Comparison of ENCODE assay signal across 23 cellular contexts in the genomic region with DNA sequence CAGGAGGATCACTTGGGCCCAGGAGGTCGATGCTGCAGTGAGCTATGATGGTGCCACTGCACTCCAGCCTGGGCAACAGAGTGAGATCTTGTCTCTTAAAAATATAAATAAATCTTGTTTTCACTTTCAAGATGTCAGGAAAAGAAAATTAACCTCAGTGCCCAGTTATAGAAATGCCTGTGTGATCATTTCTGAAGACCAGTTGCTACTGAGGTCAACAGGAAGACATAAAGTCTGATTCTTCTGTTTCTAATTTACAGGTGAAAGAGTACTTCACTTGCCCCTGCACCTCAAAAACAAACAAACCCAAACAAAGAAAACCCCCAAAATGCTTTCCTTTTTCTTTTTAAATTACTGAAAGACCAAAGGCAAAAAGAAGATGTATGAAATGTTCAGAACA.
"Had no signal": no experiment of that assay in that cellular context is flagged by ENCODE, and none has a peak within 500 bp of the region (broad histone marks: within the 10 kb centered on the region; RNA-seq: fewer than 3 reads in every experiment).

No MANE protein-coding gene starts in this region.

- H3K4me1 Mint-ChIP-seq: naive B cell; stimulated activated memory B cell treated with anti-CD40 and anti-IgM and Interleukin-4, amounts not matched to agents 10 μg/mL and 1 μg/mL and 100 μg/mL, for 72 hours; stimulated activated naive CD8-positive, alpha-beta T cell treated with anti-CD3 and anti-CD28 coated beads, Interleukin-15, amount 100 ng/mL, for 72 hours had no signal

- H3K9me3 Mint-ChIP-seq: stimulated activated memory B cell treated with anti-CD40 and anti-IgM and Interleukin-4, amounts not matched to agents 10 μg/mL and 1 μg/mL and 100 μg/mL, for 72 hours; stimulated activated naive CD8-positive, alpha-beta T cell treated with anti-CD3 and anti-CD28 coated beads, Interleukin-15, amount 100 ng/mL, for 72 hours had no signal

- H3K4me3 Mint-ChIP-seq: endodermal cell; naive B cell; stimulated activated memory B cell treated with anti-CD40 and anti-IgM and Interleukin-4, amounts not matched to agents 10 μg/mL and 1 μg/mL and 100 μg/mL, for 72 hours; stimulated activated naive CD8-positive, alpha-beta T cell treated with anti-CD3 and anti-CD28 coated beads, Interleukin-15, amount 100 ng/mL, for 72 hours had no signal

- ATAC-seq: foreskin keratinocyte; left cardiac atrium; left ventricle myocardium superior; psoas muscle; right lobe of liver; stimulated activated memory B cell treated with anti-CD40 and anti-IgM and Interleukin-4, amounts not matched to agents 10 μg/mL and 1 μg/mL and 100 μg/mL, for 72 hours; stimulated activated naive CD8-positive, alpha-beta T cell treated with anti-CD3 and anti-CD28 coated beads, Interleukin-15, amount 100 ng/mL, for 72 hours had no signal

- DNase-seq: colonic mucosa; dermis blood vessel endothelial cell; effector CD4-positive, alpha-beta T cell; endodermal cell; erythroblast; foreskin keratinocyte; head of caudate nucleus; kidney; left cardiac atrium; left ventricle myocardium superior; mesenchymal stem cell; midbrain; naive B cell; psoas muscle; retina; right lobe of liver; spleen; stimulated activated CD4-positive, alpha-beta T cell treated with anti-CD3 and anti-CD28 coated beads, Interleukin-15, amount 100 ng/mL, for 24 hours; stimulated activated CD4-positive, alpha-beta T cell treated with anti-CD3 and anti-CD28 coated beads, Interleukin-1b, Interleukin-23, amount 100 ng/mL, for 48 hours; stimulated activated CD4-positive, alpha-beta T cell treated with anti-CD3 and anti-CD28 coated beads, Interleukin-4, amount 100 ng/mL, for 24 hours; stimulated activated naive CD8-positive, alpha-beta T cell treated with anti-CD3 and anti-CD28 coated beads, Interleukin-15, amount 100 ng/mL, for 72 hours; testis had no signal

- H3K36me3 Mint-ChIP-seq: naive B cell; stimulated activated memory B cell treated with anti-CD40 and anti-IgM and Interleukin-4, amounts not matched to agents 10 μg/mL and 1 μg/mL and 100 μg/mL, for 72 hours had no signal

- H3K27me3 Mint-ChIP-seq: naive B cell; stimulated activated memory B cell treated with anti-CD40 and anti-IgM and Interleukin-4, amounts not matched to agents 10 μg/mL and 1 μg/mL and 100 μg/mL, for 72 hours had no signal

- H3K27ac Mint-ChIP-seq: endodermal cell; naive B cell; stimulated activated memory B cell treated with anti-CD40 and anti-IgM and Interleukin-4, amounts not matched to agents 10 μg/mL and 1 μg/mL and 100 μg/mL, for 72 hours; stimulated activated naive CD8-positive, alpha-beta T cell treated with anti-CD3 and anti-CD28 coated beads, Interleukin-15, amount 100 ng/mL, for 72 hours had no signal
